Comparison of ENCODE assay signal across 8 cellular contexts in genomic region chr4:931194-931959, GRCh38. TPM values are rescaled to one million over a fixed set of nuclear protein-coding genes. Genes with fewer than 3 reads are reported as not detected.
DNase-seq lines count a peak whose midpoint lies in the region; ATAC-seq, FAIRE-seq and TF ChIP-seq lines count a peak whose summit lies in the region.

No MANE protein-coding gene starts in this region.

- peak overlapping the region; percentile 93 to 94 (median 94) for H3K4me3 Mint-ChIP-seq in T-cell
- H3K4me3 Mint-ChIP-seq in naive thymus-derived CD4-positive, alpha-beta T cell = peak overlapping the region; percentile 89 to 99 (median 95)

- peaks cover 18% of the 10 kb centered on the region for H3K27me3 ChIP-seq in DOHH2 (ENCODE audit: control insufficient read depth, low read length)
- no peaks in the 10 kb centered on the region for H3K27me3 ChIP-seq in naive thymus-derived CD4-positive, alpha-beta T cell (ENCODE audit: control insufficient read depth in 2 of 2, insufficient read depth in 2 of 2, low read length in 2 of 2)

- peaks cover 47 to 72% (median 47%) of the 10 kb centered on the region in 3 donors for H3K4me1 Mint-ChIP-seq in T-cell
- H3K4me1 Mint-ChIP-seq in naive thymus-derived CD4-positive, alpha-beta T cell = peaks cover 34 to 60% (median 50%) of the 10 kb centered on the region in 7 donors

- H3K27ac ChIP-seq in DOHH2 (ENCODE audit: low read depth, low read length) = no peak overlapping the region
- peak overlapping the region; percentile 81 for H3K27ac ChIP-seq in epithelial cell of prostate
- H3K27ac ChIP-seq in naive thymus-derived CD4-positive, alpha-beta T cell (ENCODE audit: low read depth, low read length) = peak overlapping the region; percentile 99

- ATAC-seq in HG02588 (IDR thresholded peaks at IDR 0.05; ENCODE audit: unreplicated experiment) = peak; percentile 1
- peak in 1 of 4 experiments; percentile 0 for ATAC-seq in T-cell (replicated peaks in 1 of 4)
- peak; percentile 6 for ATAC-seq in naive thymus-derived CD4-positive, alpha-beta T cell
- no peak for ATAC-seq in GM19351 (IDR thresholded peaks at IDR 0.05; ENCODE audit: unreplicated experiment)

- H3K9me2 ChIP-seq in DOHH2 (replicated peaks; ENCODE audit: control insufficient read depth, low read length) = no peaks in the 10 kb centered on the region

- H4K20me1 ChIP-seq in DOHH2 (ENCODE audit: control insufficient read depth, insufficient read depth, low read depth, low read length) = peaks cover 20% of the 10 kb centered on the region

- peaks cover 4% of the 10 kb centered on the region for H3K36me3 ChIP-seq in DOHH2 (ENCODE audit: control insufficient read depth, low read length)
- H3K36me3 ChIP-seq in naive thymus-derived CD4-positive, alpha-beta T cell (ENCODE audit: control insufficient read depth in 2 of 3, insufficient read depth in 3 of 3, low read length in 3 of 3) = peaks cover 0 to 7% (median 0%) of the 10 kb centered on the region in 3 experiments

- POLR2A ChIA-PET in T-cell (lab: Charles Lee) = no interaction called here
- POLR2A ChIA-PET in naive thymus-derived CD4-positive, alpha-beta T cell (lab: Charles Lee) = interaction anchor here (1.1 to 2.9 kb wide), 6 partner anchors 12 to 359 kb away, joined by 3 to 14 read pairs (median 4); partner anchors contain the start of gene IDUA

- no peaks in the 10 kb centered on the region for H3K9me3 Mint-ChIP-seq in T-cell
- no peaks in the 10 kb centered on the region for H3K9me3 Mint-ChIP-seq in naive thymus-derived CD4-positive, alpha-beta T cell

- no peak for TF ChIP-seq CTCF in DOHH2 (IDR thresholded peaks at IDR 0.05; ENCODE audit: low read depth, low read length, poor library complexity, severe bottlenecking)

- H3K36me3 Mint-ChIP-seq in T-cell = no peaks in the 10 kb centered on the region
- peaks cover 0 to 4% (median 1%) of the 10 kb centered on the region in 5 donors for H3K36me3 Mint-ChIP-seq in naive thymus-derived CD4-positive, alpha-beta T cell

- no peak for TF ChIP-seq POLR2A in GM12892 (IDR thresholded peaks at IDR 0.05; ENCODE audit: low read depth, low read length)

- DNase-seq in T-cell (peak in 15 of 34 experiments; percentile 8 to 26 (median 19)), epithelial cell of prostate (ENCODE audit: low read depth, low spot score) (no peak), GM12892 (ENCODE audit: insufficient read length) (no peak), NCI-H748 (lab: John Stamatoyannopoulos, UW; ENCODE audit: unreplicated experiment) (no peak)
- DNase-seq in naive thymus-derived CD4-positive, alpha-beta T cell = peak in 2 of 9 donors; percentile 25 to 36

- CTCF ChIA-PET in T-cell (lab: Charles Lee) = interaction anchor here in 1 of 2 donors (1.5 to 2.0 kb wide), 2 partner anchors 56 kb away, joined by 4 to 5 read pairs; partner anchors contain the start of gene IDUA
- CTCF ChIA-PET in naive thymus-derived CD4-positive, alpha-beta T cell (lab: Charles Lee) = interaction anchor here (0.6 to 1.2 kb wide), 3 partner anchors 56 to 187 kb away, joined by 3 to 4 read pairs (median 3); partner anchors contain the start of gene IDUA

- peaks cover 27% of the 10 kb centered on the region for H3F3A ChIP-seq in DOHH2 (ENCODE audit: control insufficient read depth, insufficient read depth)

- peak overlapping the region; percentile 99 for H3K4me2 ChIP-seq in DOHH2 (ENCODE audit: low read length)

- H3K27ac Mint-ChIP-seq in T-cell = peak overlapping the region; percentile 70 to 94
- peak overlapping the region; percentile 92 to 97 (median 96) for H3K27ac Mint-ChIP-seq in naive thymus-derived CD4-positive, alpha-beta T cell

- H3K4me3 ChIP-seq in DOHH2 (ENCODE audit: low read length) = peak overlapping the region; percentile 98
- H3K4me3 ChIP-seq in naive thymus-derived CD4-positive, alpha-beta T cell (ENCODE audit: low read length) = peak overlapping the region; percentile 83

- H3K4me1 ChIP-seq in DOHH2 (ENCODE audit: control insufficient read depth, low read length) = peaks cover 50% of the 10 kb centered on the region
- peaks cover 24 to 35% of the 10 kb centered on the region in 2 donors for H3K4me1 ChIP-seq in naive thymus-derived CD4-positive, alpha-beta T cell (ENCODE audit: control insufficient read depth in 2 of 2, insufficient read depth in 2 of 2, low read length in 2 of 2)

- no peak for FAIRE-seq in GM12892 (lab: Jason Lieb, UNC)

- no peaks in the 10 kb centered on the region for H3K27me3 Mint-ChIP-seq in T-cell
- H3K27me3 Mint-ChIP-seq in naive thymus-derived CD4-positive, alpha-beta T cell = no peaks in the 10 kb centered on the region

- H3K9me3 ChIP-seq in DOHH2 (ENCODE audit: control insufficient read depth, insufficient read depth, low read length) = no peaks in the 10 kb centered on the region
- H3K9me3 ChIP-seq in naive thymus-derived CD4-positive, alpha-beta T cell (ENCODE audit: control insufficient read depth in 2 of 3, low read length in 3 of 3) = no peaks in the 10 kb centered on the region

- H3K79me2 ChIP-seq in DOHH2 (ENCODE audit: control insufficient read depth, low read length) = peaks cover 52% of the 10 kb centered on the region

- intact Hi-C loops in naive thymus-derived CD4-positive, alpha-beta T cell (cut with micrococcal nuclease) = loop anchor here (5.0 to 10.0 kb wide), 3 partner anchors 316 to 1483 kb away; partner anchors contain the start of genes CFAP99 (in 1 of the 2), CTBP1 (in 1 of the 2), MAEA (in 1 of the 2) and ZFYVE28 (in 1 of the 2)

RNA-seq across cellular contexts. Expression of gene GAK, which starts 0.7 kb away (rescaled TPM):
- 100 to 1,000 TPM; 182 to 225 (median 218) TPM for total RNA-seq in T-cell
- 100 to 1,000 TPM; 167 to 206 (median 174) TPM for total RNA-seq in naive thymus-derived CD4-positive, alpha-beta T cell
- 10 to 100 TPM; 34.0 to 96.2 TPM for polyA plus RNA-seq in naive thymus-derived CD4-positive, alpha-beta T cell
- 35.2 TPM for polyA plus RNA-seq in GM12892 (2012; ENCODE audit: missing spikeins)

RNA-seq across cellular contexts. Expression of gene TMEM175, which starts 0.9 kb away (rescaled TPM):
- total RNA-seq in T-cell = 10 to 100 TPM; 44.3 to 60.9 (median 53.0) TPM
- 10 to 100 TPM; 28.9 to 69.9 (median 64.9) TPM for total RNA-seq in naive thymus-derived CD4-positive, alpha-beta T cell
- polyA plus RNA-seq in naive thymus-derived CD4-positive, alpha-beta T cell = 10 to 100 TPM; 14.9 to 24.0 TPM
- polyA plus RNA-seq in GM12892 (2012; ENCODE audit: missing spikeins) = 12.8 TPM

RNA-seq across cellular contexts. Expression of gene DGKQ, which starts 42.0 kb away (rescaled TPM):
- 10 to 100 TPM; 22.6 to 46.4 (median 36.9) TPM for total RNA-seq in T-cell
- total RNA-seq in naive thymus-derived CD4-positive, alpha-beta T cell = 10 to 100 TPM; 14.9 to 28.0 (median 22.7) TPM
- polyA plus RNA-seq in naive thymus-derived CD4-positive, alpha-beta T cell = 1 to 10 TPM; 1.5 to 7.9 TPM
- polyA plus RNA-seq in GM12892 (2012; ENCODE audit: missing spikeins) = 1.3 TPM

RNA-seq across cellular contexts. Expression of gene IDUA, which starts 55.5 kb away (rescaled TPM):
- 10 to 100 TPM; 60.4 to 96.5 (median 78.7) TPM for total RNA-seq in T-cell
- 10 to 100 TPM; 42.3 to 72.4 (median 65.8) TPM for total RNA-seq in naive thymus-derived CD4-positive, alpha-beta T cell
- polyA plus RNA-seq in naive thymus-derived CD4-positive, alpha-beta T cell = 10 to 100 TPM in 1 of 2 donors, 1 to 10 TPM in 1; 8.3 to 18.1 TPM
- 1.4 TPM for polyA plus RNA-seq in GM12892 (2012; ENCODE audit: missing spikeins)
